ENCODE assay signal across 2 cellular contexts in genomic region chr20:4016349-4017050, GRCh38.
TF ChIP-seq lines count a peak whose summit lies in the region.

No MANE protein-coding gene starts in this region.

TF ChIP-seq in HepG2, 621 proteins besides CTCF, POLR2A, EP300 and RAD21 (continued from another document and continues in another):
- TF ChIP-seq, protein P1, sequence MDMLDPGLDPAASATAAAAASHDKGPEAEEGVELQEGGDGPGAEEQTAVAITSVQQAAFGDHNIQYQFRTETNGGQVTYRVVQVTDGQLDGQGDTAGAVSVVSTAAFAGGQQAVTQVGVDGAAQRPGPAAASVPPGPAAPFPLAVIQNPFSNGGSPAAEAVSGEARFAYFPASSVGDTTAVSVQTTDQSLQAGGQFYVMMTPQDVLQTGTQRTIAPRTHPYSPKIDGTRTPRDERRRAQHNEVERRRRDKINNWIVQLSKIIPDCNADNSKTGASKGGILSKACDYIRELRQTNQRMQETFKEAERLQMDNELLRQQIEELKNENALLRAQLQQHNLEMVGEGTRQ (IDR thresholded peaks at IDR 0.05; ENCODE audit: low read depth, low read length), result peak; percentile 66; the same call in 1 of the 2 replicates
- TF ChIP-seq, protein P1 (CRISPR knock-in tag; IDR thresholded peaks at IDR 0.05; ENCODE audit: borderline replicate concordance), result no peak
- TF ChIP-seq ZNF609 (CRISPR knock-in tag; IDR thresholded peaks at IDR 0.05; ENCODE audit: borderline replicate concordance) (no peak), ATF5 (CRISPR knock-in tag; IDR thresholded peaks at IDR 0.05; ENCODE audit: low read depth) (no peak), RAD51 (IDR thresholded peaks at IDR 0.05; ENCODE audit: borderline replicate concordance) (peak; percentile 52; the same call in 1 of the 2 replicates), EEA1 (CRISPR knock-in tag; IDR thresholded peaks at IDR 0.05; ENCODE audit: borderline replicate concordance) (no peak), ZBTB39 (CRISPR knock-in tag; IDR thresholded peaks at IDR 0.05) (0 out of 2 replicates have a peak, but pooled peaks have one; percentile 66), NFYB (CRISPR knock-in tag; IDR thresholded peaks at IDR 0.05) (no peak), ZNF891 (CRISPR knock-in tag; IDR thresholded peaks at IDR 0.05) (no peak)
- TF ChIP-seq, protein P2, sequence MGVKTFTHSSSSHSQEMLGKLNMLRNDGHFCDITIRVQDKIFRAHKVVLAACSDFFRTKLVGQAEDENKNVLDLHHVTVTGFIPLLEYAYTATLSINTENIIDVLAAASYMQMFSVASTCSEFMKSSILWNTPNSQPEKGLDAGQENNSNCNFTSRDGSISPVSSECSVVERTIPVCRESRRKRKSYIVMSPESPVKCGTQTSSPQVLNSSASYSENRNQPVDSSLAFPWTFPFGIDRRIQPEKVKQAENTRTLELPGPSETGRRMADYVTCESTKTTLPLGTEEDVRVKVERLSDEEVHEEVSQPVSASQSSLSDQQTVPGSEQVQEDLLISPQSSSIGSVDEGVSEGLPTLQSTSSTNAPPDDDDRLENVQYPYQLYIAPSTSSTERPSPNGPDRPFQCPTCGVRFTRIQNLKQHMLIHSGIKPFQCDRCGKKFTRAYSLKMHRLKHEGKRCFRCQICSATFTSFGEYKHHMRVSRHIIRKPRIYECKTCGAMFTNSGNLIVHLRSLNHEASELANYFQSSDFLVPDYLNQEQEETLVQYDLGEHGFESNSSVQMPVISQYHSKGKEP (CRISPR knock-in tag; IDR thresholded peaks at IDR 0.05), result no peak

TF ChIP-seq in WTC11, 78 proteins besides CTCF, POLR2A, EP300 and RAD21:
- TF ChIP-seq, protein P3, sequence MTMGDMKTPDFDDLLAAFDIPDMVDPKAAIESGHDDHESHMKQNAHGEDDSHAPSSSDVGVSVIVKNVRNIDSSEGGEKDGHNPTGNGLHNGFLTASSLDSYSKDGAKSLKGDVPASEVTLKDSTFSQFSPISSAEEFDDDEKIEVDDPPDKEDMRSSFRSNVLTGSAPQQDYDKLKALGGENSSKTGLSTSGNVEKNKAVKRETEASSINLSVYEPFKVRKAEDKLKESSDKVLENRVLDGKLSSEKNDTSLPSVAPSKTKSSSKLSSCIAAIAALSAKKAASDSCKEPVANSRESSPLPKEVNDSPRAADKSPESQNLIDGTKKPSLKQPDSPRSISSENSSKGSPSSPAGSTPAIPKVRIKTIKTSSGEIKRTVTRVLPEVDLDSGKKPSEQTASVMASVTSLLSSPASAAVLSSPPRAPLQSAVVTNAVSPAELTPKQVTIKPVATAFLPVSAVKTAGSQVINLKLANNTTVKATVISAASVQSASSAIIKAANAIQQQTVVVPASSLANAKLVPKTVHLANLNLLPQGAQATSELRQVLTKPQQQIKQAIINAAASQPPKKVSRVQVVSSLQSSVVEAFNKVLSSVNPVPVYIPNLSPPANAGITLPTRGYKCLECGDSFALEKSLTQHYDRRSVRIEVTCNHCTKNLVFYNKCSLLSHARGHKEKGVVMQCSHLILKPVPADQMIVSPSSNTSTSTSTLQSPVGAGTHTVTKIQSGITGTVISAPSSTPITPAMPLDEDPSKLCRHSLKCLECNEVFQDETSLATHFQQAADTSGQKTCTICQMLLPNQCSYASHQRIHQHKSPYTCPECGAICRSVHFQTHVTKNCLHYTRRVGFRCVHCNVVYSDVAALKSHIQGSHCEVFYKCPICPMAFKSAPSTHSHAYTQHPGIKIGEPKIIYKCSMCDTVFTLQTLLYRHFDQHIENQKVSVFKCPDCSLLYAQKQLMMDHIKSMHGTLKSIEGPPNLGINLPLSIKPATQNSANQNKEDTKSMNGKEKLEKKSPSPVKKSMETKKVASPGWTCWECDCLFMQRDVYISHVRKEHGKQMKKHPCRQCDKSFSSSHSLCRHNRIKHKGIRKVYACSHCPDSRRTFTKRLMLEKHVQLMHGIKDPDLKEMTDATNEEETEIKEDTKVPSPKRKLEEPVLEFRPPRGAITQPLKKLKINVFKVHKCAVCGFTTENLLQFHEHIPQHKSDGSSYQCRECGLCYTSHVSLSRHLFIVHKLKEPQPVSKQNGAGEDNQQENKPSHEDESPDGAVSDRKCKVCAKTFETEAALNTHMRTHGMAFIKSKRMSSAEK (CRISPR knock-in tag; IDR thresholded peaks at IDR 0.05; ENCODE audit: borderline replicate concordance), result no peak
- TF ChIP-seq, protein P4, sequence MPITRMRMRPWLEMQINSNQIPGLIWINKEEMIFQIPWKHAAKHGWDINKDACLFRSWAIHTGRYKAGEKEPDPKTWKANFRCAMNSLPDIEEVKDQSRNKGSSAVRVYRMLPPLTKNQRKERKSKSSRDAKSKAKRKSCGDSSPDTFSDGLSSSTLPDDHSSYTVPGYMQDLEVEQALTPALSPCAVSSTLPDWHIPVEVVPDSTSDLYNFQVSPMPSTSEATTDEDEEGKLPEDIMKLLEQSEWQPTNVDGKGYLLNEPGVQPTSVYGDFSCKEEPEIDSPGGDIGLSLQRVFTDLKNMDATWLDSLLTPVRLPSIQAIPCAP (CRISPR knock-in tag; IDR thresholded peaks at IDR 0.05), result no peak
- TF ChIP-seq, protein P1 (CRISPR knock-in tag; IDR thresholded peaks at IDR 0.05), result peak; percentile 45; the same call in 1 of the 2 replicates
TF ChIP-seq in WTC11: peak in this region for 1.
